ENCODE assay signal across 16 cellular contexts in genomic region chr20:51237790-51238189, GRCh38.
DNase-seq lines count a peak whose midpoint lies in the region; ATAC-seq and TF ChIP-seq lines count a peak whose summit lies in the region.
"Had no signal": no experiment of that assay in that cellular context is flagged by ENCODE, and none has a peak within 500 bp of the region (broad histone marks: within the 10 kb centered on the region; RNA-seq: fewer than 3 reads in every experiment).

No MANE protein-coding gene starts in this region.

- peaks cover 2% of the 10 kb centered on the region for H3K27me3 Mint-ChIP-seq in GM23338 (ENCODE audit: insufficient read depth, low read depth, poor library complexity)
- no peaks in the 10 kb centered on the region for H3K27me3 Mint-ChIP-seq in mesothelial cell of epicardium (ENCODE audit: low read depth)

- intact Hi-C loops in cardiac septum (cut with DNase I), result no loop called here

- H3K4me3 ChIP-seq in GM23338 (no peak overlapping the region), smooth muscle cell (no peak overlapping the region)

- H3K27me3 ChIP-seq in GM23338 (ENCODE audit: insufficient read depth) (no peaks in the 10 kb centered on the region), smooth muscle cell (ENCODE audit: low read depth) (no peaks in the 10 kb centered on the region)

- TF ChIP-seq CTCF in GM23338 (conservative IDR thresholded peaks at IDR 0.05; ENCODE audit: low read depth in 2 of 2), result no peak
- TF ChIP-seq CTCF in mesothelial cell of epicardium (IDR thresholded peaks at IDR 0.05; ENCODE audit: unreplicated experiment), result no peak
- TF ChIP-seq CTCF in smooth muscle cell (IDR thresholded peaks at IDR 0.05; ENCODE audit: borderline replicate concordance, insufficient read depth, poor library complexity, severe bottlenecking), result no peak

- H3K4me2 ChIP-seq in GM23338 (no peak overlapping the region), smooth muscle cell (no peak overlapping the region)
- H3K4me2 ChIP-seq: KMS-11 had no signal

- H3K9ac ChIP-seq in smooth muscle cell (ENCODE audit: low read depth), result no peak overlapping the region
- H3K9ac ChIP-seq: KMS-11 had no signal

- peaks cover 5% of the 10 kb centered on the region; the same call in 1 of the 3 replicates for H3K36me3 Mint-ChIP-seq in GM23338 (ENCODE audit: low read depth)
- peaks cover 7% of the 10 kb centered on the region for H3K36me3 Mint-ChIP-seq in mesothelial cell of epicardium
- H3K36me3 Mint-ChIP-seq: CD8-positive, alpha-beta T cell had no signal

- no peaks in the 10 kb centered on the region; the same call in 1 of the 2 replicates for H3K4me1 ChIP-seq in GM23338 (ENCODE audit: insufficient read depth)
- H3K4me1 ChIP-seq in smooth muscle cell (ENCODE audit: low read depth), result peaks cover 10% of the 10 kb centered on the region

- H3K79me2 ChIP-seq in GM23338 (replicated peaks; ENCODE audit: insufficient read depth) (no peaks in the 10 kb centered on the region), smooth muscle cell (ENCODE audit: low read depth) (no peaks in the 10 kb centered on the region)

- peaks cover 8% of the 10 kb centered on the region for H3K9me3 ChIP-seq in smooth muscle cell (replicated peaks; ENCODE audit: low read depth)

- H3K4me1 Mint-ChIP-seq in GM23338, result peaks cover 9% of the 10 kb centered on the region
- H3K4me1 Mint-ChIP-seq in mesothelial cell of epicardium, result peaks cover 26% of the 10 kb centered on the region
- H3K4me1 Mint-ChIP-seq: B cell had no signal

- H3K27ac Mint-ChIP-seq in GM23338 (no peak overlapping the region), mesothelial cell of epicardium (peak overlapping the region; percentile 82)
- H3K27ac Mint-ChIP-seq: B cell; CD8-positive, alpha-beta T cell had no signal

- 74% methylated on average over 11 of the region's 11 CpGs for WGBS in smooth muscle cell (ENCODE audit: low lambda C conversion rate)

- H3F3A ChIP-seq in GM23338 (replicated peaks; ENCODE audit: low read depth) (no peaks in the 10 kb centered on the region), smooth muscle cell (ENCODE audit: low read depth) (no peaks in the 10 kb centered on the region)

- DNase-seq in GM23338 (ENCODE audit: low spot score), result no peak
- peak; percentile 71 for DNase-seq in cardiac septum (ENCODE audit: low spot score)
- DNase-seq in mesothelial cell of epicardium (ENCODE audit: low spot score in 2 of 2, unreplicated experiment in 2 of 2), result no peak
- DNase-seq in smooth muscle cell (lab: John Stamatoyannopoulos, UW; ENCODE audit: unreplicated experiment), result no peak
- DNase-seq in COLO829 (ENCODE audit: low spot score), result no peak
- DNase-seq: CD8-positive, alpha-beta T cell; DMS79; NCI-H1436; NCI-H2029; NCI-H2171; NCI-H446 treated with DMSO at 0.1 percent for 48 hours; OCI-M1 had no signal

- H3K9me2 ChIP-seq in GM23338 (ENCODE audit: insufficient read depth), result no peaks in the 10 kb centered on the region

- ATAC-seq in GM23338, result peak; percentile 25; the same call in 1 of the 3 replicates
- no peak for ATAC-seq in HG03432 (IDR thresholded peaks at IDR 0.05; ENCODE audit: unreplicated experiment)
- no peak for ATAC-seq in GM18868 (IDR thresholded peaks at IDR 0.05; ENCODE audit: unreplicated experiment)
- ATAC-seq: CD8-positive, alpha-beta T cell had no signal

- no peak overlapping the region for H3K27ac ChIP-seq in GM23338 (ENCODE audit: low read depth)
- no peak overlapping the region for H3K27ac ChIP-seq in smooth muscle cell (ENCODE audit: low read depth)
- H3K27ac ChIP-seq: KMS-11 had no signal

- H2AFZ ChIP-seq in GM23338, result peak overlapping the region; percentile 85
- peak overlapping the region; percentile 87 for H2AFZ ChIP-seq in smooth muscle cell (ENCODE audit: low read depth)

- peaks cover 20% of the 10 kb centered on the region for H3K9me3 Mint-ChIP-seq in GM23338
- H3K9me3 Mint-ChIP-seq in mesothelial cell of epicardium, result peaks cover 19% of the 10 kb centered on the region

- H3K4me3 Mint-ChIP-seq in GM23338, result no peak overlapping the region
- H3K4me3 Mint-ChIP-seq in mesothelial cell of epicardium, result no peak overlapping the region
- H3K4me3 Mint-ChIP-seq: B cell; CD8-positive, alpha-beta T cell had no signal

- H3K36me3 ChIP-seq in GM23338 (ENCODE audit: insufficient read depth), result no peaks in the 10 kb centered on the region
- no peaks in the 10 kb centered on the region for H3K36me3 ChIP-seq in smooth muscle cell (ENCODE audit: low read depth)

- no peaks in the 10 kb centered on the region for H4K20me1 ChIP-seq in GM23338 (replicated peaks; ENCODE audit: insufficient read depth)
- H4K20me1 ChIP-seq in smooth muscle cell (ENCODE audit: low read depth), result no peaks in the 10 kb centered on the region

TF ChIP-seq in GM23338, 12 proteins besides CTCF, POLR2A, EP300 and RAD21 (continues in another document):
- TF ChIP-seq ETS1 (IDR thresholded peaks at IDR 0.05) (no peak), CREB1 (CRISPR knock-in tag; IDR thresholded peaks at IDR 0.05; ENCODE audit: low read depth) (no peak), REST (IDR thresholded peaks at IDR 0.05; ENCODE audit: unreplicated experiment) (no peak), EZH2 (IDR thresholded peaks at IDR 0.05; ENCODE audit: low read depth, unreplicated experiment) (no peak)
